In the genomic region with DNA sequence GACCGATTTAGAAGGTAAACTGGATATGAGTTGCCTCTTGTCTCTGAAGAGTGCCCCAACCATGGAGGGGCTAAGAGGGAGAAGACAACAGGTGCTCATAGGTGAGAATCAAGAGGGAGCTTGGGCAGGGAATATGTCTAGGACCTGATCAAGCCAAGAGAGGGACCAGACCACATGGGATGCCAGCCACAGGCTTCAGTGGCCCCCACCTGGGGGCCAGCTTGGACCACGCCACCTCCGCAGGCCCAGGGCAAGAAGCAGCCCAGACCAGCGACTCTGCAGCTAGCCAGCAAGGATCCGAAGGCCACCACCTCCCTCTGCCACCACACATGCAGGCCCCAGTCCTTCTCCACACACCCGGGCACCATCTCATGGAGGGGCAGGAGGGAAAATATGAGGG, we compare ENCODE assay signal across 29 cellular contexts.
"Had no signal": no experiment of that assay in that cellular context is flagged by ENCODE, and none has a peak within 500 bp of the region (broad histone marks: within the 10 kb centered on the region; RNA-seq: fewer than 3 reads in every experiment).

No MANE protein-coding gene starts in this region.

- H3K27ac Mint-ChIP-seq: activated B cell treated with CpG ODN at 0.5 μM for 24 hours; activated CD8-positive, alpha-beta T cell treated with anti-CD3 and anti-CD28 coated beads for 36 hours; activated naive CD8-positive, alpha-beta T cell; activated T-helper 17 cell treated with anti-CD3 and anti-CD28 coated beads, Interleukin-2, amount 50 U/mL, for 72 hours; effector memory CD8-positive, alpha-beta T cell; T-helper 17 cell; T-helper 2 cell treated with Interferon-gamma antibody and Interleukin-4, amounts not matched to agents 5 μg/mL and 100 μg/mL, for 36 hours had no signal

- H3K4me3 ChIP-seq: esophagus squamous epithelium, gastroesophageal sphincter had no signal

- DNase-seq: activated B cell treated with CpG ODN at 0.5 μM for 24 hours; activated CD4-positive, alpha-beta T cell treated with anti-CD3 and anti-CD28 coated beads for 48 hours; activated CD4-positive, alpha-beta T cell treated with anti-CD3 and anti-CD28 coated beads, Interleukin-2, amount 50 U/mL, for 1 hour; activated CD4-positive, alpha-beta T cell treated with anti-CD3 and anti-CD28 coated beads, Interleukin-2, amount 50 U/mL, for 48 hours; activated CD8-positive, alpha-beta memory T cell treated with anti-CD3 and anti-CD28 coated beads for 24 hours; activated CD8-positive, alpha-beta T cell treated with anti-CD3 and anti-CD28 coated beads for 36 hours; activated effector memory CD4-positive, alpha-beta T cell treated with Interleukin-2 at 50 U/mL for 16 hours; activated gamma-delta T cell treated with Interleukin-2 at 50 U/mL for 16 hours; activated naive CD4-positive, alpha-beta T cell treated with anti-CD3 and anti-CD28 coated beads, Interleukin-2, amount 50 U/mL, for 16 hours; activated naive CD4-positive, alpha-beta T cell treated with Interleukin-2 at 50 U/mL for 16 hours; activated T-cell treated with anti-CD3 and anti-CD28 coated beads, Interleukin-2, amount 50 U/mL, for 4 hours; amniotic stem cell; brain microvascular endothelial cell; cortex of kidney; effector CD4-positive, alpha-beta T cell; effector memory CD8-positive, alpha-beta T cell; esophagus squamous epithelium; foreskin melanocyte; T-helper 1 cell; T-helper 17 cell; T1000 had no signal

- H3K4me1 ChIP-seq: esophagus squamous epithelium, gastroesophageal sphincter had no signal

- H3K4me3 Mint-ChIP-seq: activated B cell treated with CpG ODN at 0.5 μM for 24 hours; activated CD8-positive, alpha-beta T cell treated with anti-CD3 and anti-CD28 coated beads for 36 hours; activated naive CD8-positive, alpha-beta T cell; activated T-cell treated with anti-CD3 and anti-CD28 coated beads, Interleukin-2, amount 50 U/mL, for 4 hours; activated T-helper 17 cell treated with anti-CD3 and anti-CD28 coated beads, Interleukin-2, amount 50 U/mL, for 72 hours; central memory CD8-positive, alpha-beta T cell; effector memory CD8-positive, alpha-beta T cell; T-helper 17 cell; T-helper 2 cell treated with Interferon-gamma antibody and Interleukin-4, amounts not matched to agents 5 μg/mL and 100 μg/mL, for 36 hours had no signal

- H3K27ac ChIP-seq: brain microvascular endothelial cell, epithelial cell of prostate, esophagus squamous epithelium, gastroesophageal sphincter, WERI-Rb-1 had no signal

- H3K9me3 Mint-ChIP-seq: activated B cell treated with CpG ODN at 0.5 μM for 24 hours; activated CD8-positive, alpha-beta T cell treated with anti-CD3 and anti-CD28 coated beads for 36 hours; activated T-cell treated with anti-CD3 and anti-CD28 coated beads, Interleukin-2, amount 50 U/mL, for 4 hours; activated T-helper 17 cell treated with anti-CD3 and anti-CD28 coated beads, Interleukin-2, amount 50 U/mL, for 72 hours; central memory CD8-positive, alpha-beta T cell; effector memory CD8-positive, alpha-beta T cell; T-helper 2 cell treated with Interferon-gamma antibody and Interleukin-4, amounts not matched to agents 5 μg/mL and 100 μg/mL, for 36 hours had no signal

- H3K36me3 ChIP-seq: brain microvascular endothelial cell, esophagus squamous epithelium, gastroesophageal sphincter, WERI-Rb-1 had no signal

- H3K27me3 ChIP-seq: gastroesophageal sphincter had no signal

- ATAC-seq: activated CD4-positive, CD25-positive, alpha-beta regulatory T cell treated with anti-CD3 and anti-CD28 coated beads, Interleukin-2, amount 50 U/mL, for 24 hours; activated CD8-positive, alpha-beta T cell treated with anti-CD3 and anti-CD28 coated beads for 36 hours; activated T-cell treated with anti-CD3 and anti-CD28 coated beads, Interleukin-2, amount 50 U/mL, for 4 hours; activated T-helper 17 cell treated with anti-CD3 and anti-CD28 coated beads, Interleukin-2, amount 50 U/mL, for 72 hours; effector memory CD8-positive, alpha-beta T cell; T-helper 17 cell had no signal

- H3K4me1 Mint-ChIP-seq: activated B cell treated with CpG ODN at 0.5 μM for 24 hours; activated T-helper 17 cell treated with anti-CD3 and anti-CD28 coated beads, Interleukin-2, amount 50 U/mL, for 72 hours; central memory CD8-positive, alpha-beta T cell; T-helper 17 cell had no signal

- H3K36me3 Mint-ChIP-seq: activated naive CD8-positive, alpha-beta T cell had no signal

- H3K9me3 ChIP-seq: esophagus squamous epithelium, gastroesophageal sphincter had no signal
